20 cellular contexts compared by ENCODE assay signal in genomic region chrX:9482837-9483236, GRCh38. TPM values are rescaled to one million over a fixed set of nuclear protein-coding genes. Genes with fewer than 3 reads are reported as not detected.
DNase-seq lines count a peak whose midpoint lies in the region; ATAC-seq and TF ChIP-seq lines count a peak whose summit lies in the region.
"Had no signal": no experiment of that assay in that cellular context is flagged by ENCODE, and none has a peak within 500 bp of the region (broad histone marks: within the 10 kb centered on the region; RNA-seq: fewer than 3 reads in every experiment).

No MANE protein-coding gene starts in this region.

- H3K4me3 ChIP-seq in A673 (ENCODE audit: low read depth, low read length, poor library complexity, severe bottlenecking) = no peak overlapping the region
- H3K4me3 ChIP-seq: SJSA1 had no signal

- no peak for TF ChIP-seq CTCF in A673 (conservative IDR thresholded peaks at IDR 0.05; ENCODE audit: low read depth, low read length)

- no peak overlapping the region for H3K4me3 Mint-ChIP-seq in activated naive CD4-positive, alpha-beta T cell treated with anti-CD3 and anti-CD28 coated beads, Interleukin-2, amount 50 U/mL, for 24 hours
- no peak overlapping the region for H3K4me3 Mint-ChIP-seq in activated T-helper 17 cell treated with anti-CD3 and anti-CD28 coated beads, Interleukin-2, amount 50 U/mL, for 72 hours
- no peak overlapping the region for H3K4me3 Mint-ChIP-seq in stimulated activated naive B cell treated with anti-CD40 and anti-IgM and Interleukin-4, amounts not matched to agents 10 μg/mL and 1 μg/mL and 100 μg/mL, for 72 hours

- peaks cover 3% of the 10 kb centered on the region for H3K9me3 ChIP-seq in A673 (ENCODE audit: low read depth, low read length, poor library complexity, severe bottlenecking)
- H3K9me3 ChIP-seq: SJSA1 had no signal

- H3K27ac ChIP-seq in A673 (ENCODE audit: low read depth, low read length, poor library complexity, severe bottlenecking) = no peak overlapping the region
- H3K27ac ChIP-seq: SJSA1 had no signal

- intact Hi-C loops in A673 (cut with micrococcal nuclease; ENCODE audit: unreplicated experiment) = no loop called here

- H3K4me1 Mint-ChIP-seq in activated naive CD4-positive, alpha-beta T cell treated with anti-CD3 and anti-CD28 coated beads, Interleukin-2, amount 50 U/mL, for 24 hours = peaks cover 64% of the 10 kb centered on the region
- peaks cover 4% of the 10 kb centered on the region for H3K4me1 Mint-ChIP-seq in activated T-helper 17 cell treated with anti-CD3 and anti-CD28 coated beads, Interleukin-2, amount 50 U/mL, for 72 hours
- H3K4me1 Mint-ChIP-seq in stimulated activated naive B cell treated with anti-CD40 and anti-IgM and Interleukin-4, amounts not matched to agents 10 μg/mL and 1 μg/mL and 100 μg/mL, for 72 hours = peaks cover 20 to 48% of the 10 kb centered on the region in 2 donors

- no TSS peak for BruUV-seq in A673 (replicated peaks; lab: Mats Ljungman, UMichigan)

- no peaks in the 10 kb centered on the region for H3K4me1 ChIP-seq in A673 (ENCODE audit: insufficient read depth, low read length, poor library complexity, severe bottlenecking)

- ATAC-seq in activated T-helper 17 cell treated with anti-CD3 and anti-CD28 coated beads, Interleukin-2, amount 50 U/mL, for 72 hours (replicated peaks) = no peak
- ATAC-seq in stimulated activated naive B cell treated with anti-CD40 and anti-IgM and Interleukin-4, amounts not matched to agents 10 μg/mL and 1 μg/mL and 100 μg/mL, for 72 hours (replicated peaks) = peak in 1 of 2 donors; percentile 58
- ATAC-seq in GM21717 (IDR thresholded peaks at IDR 0.05; ENCODE audit: unreplicated experiment) (no peak), GM18858 (IDR thresholded peaks at IDR 0.05; ENCODE audit: unreplicated experiment) (no peak)
- ATAC-seq: Right ventricle myocardium inferior had no signal

- H3K9me3 Mint-ChIP-seq in activated naive CD4-positive, alpha-beta T cell treated with anti-CD3 and anti-CD28 coated beads, Interleukin-2, amount 50 U/mL, for 24 hours = no peaks in the 10 kb centered on the region
- no peaks in the 10 kb centered on the region for H3K9me3 Mint-ChIP-seq in activated T-helper 17 cell treated with anti-CD3 and anti-CD28 coated beads, Interleukin-2, amount 50 U/mL, for 72 hours
- no peaks in the 10 kb centered on the region for H3K9me3 Mint-ChIP-seq in stimulated activated naive B cell treated with anti-CD40 and anti-IgM and Interleukin-4, amounts not matched to agents 10 μg/mL and 1 μg/mL and 100 μg/mL, for 72 hours

- H3K36me3 ChIP-seq in A673 (ENCODE audit: insufficient read depth, low read length, poor library complexity, severe bottlenecking) = no peaks in the 10 kb centered on the region
- H3K36me3 ChIP-seq: SJSA1 had no signal

- POLR2A ChIA-PET in A673 (lab: Charles Lee; ENCODE audit: low non-redundant PET) = no interaction called here

- H3K27ac Mint-ChIP-seq in activated naive CD4-positive, alpha-beta T cell treated with anti-CD3 and anti-CD28 coated beads, Interleukin-2, amount 50 U/mL, for 24 hours = peak overlapping the region; percentile 17
- peak overlapping the region; percentile 30 for H3K27ac Mint-ChIP-seq in activated T-helper 17 cell treated with anti-CD3 and anti-CD28 coated beads, Interleukin-2, amount 50 U/mL, for 72 hours
- H3K27ac Mint-ChIP-seq in stimulated activated naive B cell treated with anti-CD40 and anti-IgM and Interleukin-4, amounts not matched to agents 10 μg/mL and 1 μg/mL and 100 μg/mL, for 72 hours = peak overlapping the region; percentile 56

- peaks cover 12% of the 10 kb centered on the region for H3K36me3 Mint-ChIP-seq in activated naive CD4-positive, alpha-beta T cell treated with anti-CD3 and anti-CD28 coated beads, Interleukin-2, amount 50 U/mL, for 24 hours
- H3K36me3 Mint-ChIP-seq in activated T-helper 17 cell treated with anti-CD3 and anti-CD28 coated beads, Interleukin-2, amount 50 U/mL, for 72 hours (ENCODE audit: low read depth) = peaks cover 10% of the 10 kb centered on the region
- peaks cover 10 to 23% of the 10 kb centered on the region in 2 donors for H3K36me3 Mint-ChIP-seq in stimulated activated naive B cell treated with anti-CD40 and anti-IgM and Interleukin-4, amounts not matched to agents 10 μg/mL and 1 μg/mL and 100 μg/mL, for 72 hours

- no peaks in the 10 kb centered on the region for H3K27me3 ChIP-seq in A673 (replicated peaks; ENCODE audit: insufficient read depth, low read depth, low read length, poor library complexity)
- H3K27me3 ChIP-seq: SJSA1 had no signal

- CTCF ChIA-PET in A673 (lab: Charles Lee) = no interaction called here

- no peaks in the 10 kb centered on the region for H3K27me3 Mint-ChIP-seq in activated naive CD4-positive, alpha-beta T cell treated with anti-CD3 and anti-CD28 coated beads, Interleukin-2, amount 50 U/mL, for 24 hours
- H3K27me3 Mint-ChIP-seq in activated T-helper 17 cell treated with anti-CD3 and anti-CD28 coated beads, Interleukin-2, amount 50 U/mL, for 72 hours = no peaks in the 10 kb centered on the region
- no peaks in the 10 kb centered on the region for H3K27me3 Mint-ChIP-seq in stimulated activated naive B cell treated with anti-CD40 and anti-IgM and Interleukin-4, amounts not matched to agents 10 μg/mL and 1 μg/mL and 100 μg/mL, for 72 hours

- no peak for DNase-seq in activated naive CD4-positive, alpha-beta T cell treated with Interleukin-2 at 50 U/mL for 16 hours
- peak; percentile 63 to 75 for DNase-seq in NCI-H526 (lab: John Stamatoyannopoulos, UW)
- no peak for DNase-seq in stimulated activated naive B cell treated with anti-CD40 and anti-IgM and Interleukin-4, amounts not matched to agents 10 μg/mL and 1 μg/mL and 100 μg/mL, for 72 hours
- no peak for DNase-seq in A673 (ENCODE audit: low spot score)
- DNase-seq: 8988T, AML-193, H7, KG1, NCI-H1092, NCI-H1436, NCI-H187 treated with DMSO at 0.1 percent for 48 hours, NCI-H510A, NCI-H82, OCI-M1 had no signal

RNA-seq across cellular contexts. Expression of gene TBL1X, which starts 18.0 kb away (rescaled TPM):
- 10 to 100 TPM in 1 of 2 donors, 1 to 10 TPM in 1; 8.0 to 18.6 TPM for total RNA-seq in activated T-helper 17 cell treated with anti-CD3 and anti-CD28 coated beads, Interleukin-2, amount 50 U/mL, for 72 hours
- total RNA-seq in A673 (2021) = 26.9 and 33.0 TPM in 2 replicates

Comparison
In these comparisons a context has a peak if more than half of its experiments do, and no peak if none do; other contexts are left out.
1. DNase-seq: peak in NCI-H526 (2 of 2); none in activated naive CD4-positive, alpha-beta T cell treated with Interleukin-2 at 50 U/mL for 16 hours (single experiment), stimulated activated naive B cell treated with anti-CD40 and anti-IgM and Interleukin-4, amounts not matched to agents 10 μg/mL and 1 μg/mL and 100 μg/mL, for 72 hours (single experiment) and A673 (single experiment).
2. Peak in every context shown above with its lines, with median percentiles within 50 percentile points of each other: H3K27ac Mint-ChIP-seq.